ENCODE assay signal across 8 cellular contexts in the genomic region with DNA sequence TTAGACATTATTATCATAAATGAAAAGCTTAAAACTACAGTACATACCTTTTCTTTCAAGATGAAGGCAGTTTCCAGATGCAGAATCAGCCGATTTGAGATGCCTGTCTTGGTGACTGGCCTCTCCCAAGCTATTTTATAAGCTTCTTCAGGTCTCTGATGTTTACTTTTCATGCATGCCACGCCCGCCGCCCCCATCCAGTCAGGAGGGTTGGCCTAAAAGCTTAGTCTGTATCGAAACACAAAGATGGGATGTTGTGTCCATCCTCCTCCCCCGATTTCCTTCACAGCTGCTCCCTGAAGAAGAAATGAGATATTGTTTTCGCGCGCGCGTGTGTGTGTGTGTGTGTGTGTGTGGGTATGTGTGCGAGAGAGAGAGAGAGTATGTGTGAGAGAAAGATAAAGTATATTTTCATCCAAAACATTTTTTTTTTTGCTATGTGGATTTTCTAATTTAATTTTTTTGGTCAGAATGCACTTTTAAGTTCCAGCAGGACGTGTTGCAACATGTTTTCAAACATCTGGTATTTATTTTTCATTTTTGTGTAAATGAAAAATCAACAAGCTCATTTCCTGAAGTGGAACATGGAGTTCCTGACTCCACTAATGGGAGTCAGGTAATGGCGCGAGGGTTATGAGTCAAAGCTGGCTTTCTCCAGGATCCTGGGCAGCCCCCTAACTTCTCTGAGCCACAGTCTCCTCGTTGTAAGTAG. TPM values are rescaled to one million over a fixed set of nuclear protein-coding genes. Genes with fewer than 3 reads are reported as not detected.
DNase-seq lines count a peak whose midpoint lies in the region; ATAC-seq and TF ChIP-seq lines count a peak whose summit lies in the region.

Gene APOD, minus strand, starts transcription at position 110 of the 712 bp plus-strand sequence. CDS start 4,479 bp downstream, outside the sequence.

- H3K27me3 ChIP-seq in BLaER1 (no peaks in the 10 kb centered on the region), fibroblast of lung (ENCODE audit: control insufficient read depth, insufficient read depth, low read length) (peaks cover 2% of the 10 kb centered on the region), osteoblast (ENCODE audit: insufficient read depth, low read length) (no peaks in the 10 kb centered on the region)

- in situ Hi-C loops in GM13977 (cut with MboI; ENCODE audit: low pct_unique_long_range_greater_than_20kb, low sequenced_read_pairs, unreplicated experiment): no loop called here

- no peak within 1 kb of the TSS for H3K4me3 ChIP-seq in BLaER1
- peak within 1 kb of the TSS in 1 of 4 experiments; percentile 38 for H3K4me3 ChIP-seq in fibroblast of lung (replicated peaks in 1 of 4; ENCODE audit: control extremely low read depth in 1 of 4, insufficient read depth in 1 of 4, low read depth in 3 of 4, low read length in 4 of 4)
- peak within 1 kb of the TSS; percentile 12 for H3K4me3 ChIP-seq in osteoblast (ENCODE audit: insufficient read depth, low read length)

- H3K36me3 ChIP-seq in BLaER1 (no peaks in the 10 kb centered on the region), fibroblast of lung (ENCODE audit: control insufficient read depth, insufficient read depth, low read length) (no peaks in the 10 kb centered on the region), osteoblast (ENCODE audit: insufficient read depth, low read length) (no peaks in the 10 kb centered on the region)

- peak; percentile 61 for DNase-seq in NCI-H69 (lab: John Stamatoyannopoulos, UW)
- peak; percentile 5 to 43 for DNase-seq in fibroblast of lung (ENCODE audit: low read depth in 2 of 2)
- no peak for DNase-seq in osteoblast (ENCODE audit: insufficient read length, low spot score, missing footprints)
- DNase-seq in COR-L47 (lab: John Stamatoyannopoulos, UW): no peak
- DNase-seq in NCI-H1092 (lab: John Stamatoyannopoulos, UW): no peak
- DNase-seq in GM13977 (ENCODE audit: low spot score): no peak

- peak within 1 kb of the TSS; percentile 44 for H3K4me2 ChIP-seq in BLaER1
- peak within 1 kb of the TSS; percentile 69 for H3K4me2 ChIP-seq in fibroblast of lung (ENCODE audit: extremely low read depth, insufficient read depth, low read length)
- peak within 1 kb of the TSS; percentile 20 for H3K4me2 ChIP-seq in osteoblast (ENCODE audit: insufficient read depth, low read length)

- H3K9ac ChIP-seq in BLaER1 (no peak within 1 kb of the TSS), fibroblast of lung (ENCODE audit: insufficient read depth, low read length) (no peak within 1 kb of the TSS)

- TF ChIP-seq CTCF in fibroblast of lung (conservative IDR thresholded peaks at IDR 0.05 in 1 of 2, IDR thresholded peaks at IDR 0.05 in 1 of 2; ENCODE audit: low read depth in 1 of 2, low read length in 2 of 2): no peak
- no peak for TF ChIP-seq CTCF in osteoblast (IDR thresholded peaks at IDR 0.05; ENCODE audit: extremely low read depth, low read depth, low read length)
- TF ChIP-seq CTCF in GM13977 (IDR thresholded peaks at IDR 0.05; ENCODE audit: extremely low read depth, insufficient read depth, missing control alignments): no peak

- H4K20me1 ChIP-seq in BLaER1: no peaks in the 10 kb centered on the region
- no peaks in the 10 kb centered on the region for H4K20me1 ChIP-seq in fibroblast of lung (ENCODE audit: control insufficient read depth, extremely low read depth, insufficient read depth, low read length)
- H4K20me1 ChIP-seq in osteoblast (ENCODE audit: insufficient read depth, low read length): no peaks in the 10 kb centered on the region

- no peaks in the 10 kb centered on the region for H3K79me2 ChIP-seq in fibroblast of lung (ENCODE audit: control insufficient read depth, insufficient read depth, low read length)
- no peaks in the 10 kb centered on the region for H3K79me2 ChIP-seq in osteoblast (ENCODE audit: insufficient read depth, low read length)

- peaks cover 4% of the 10 kb centered on the region for H3K9me3 ChIP-seq in BLaER1
- H3K9me3 ChIP-seq in fibroblast of lung (ENCODE audit: control insufficient read depth, insufficient read depth, low read depth, low read length): no peaks in the 10 kb centered on the region
- H3K9me3 ChIP-seq in osteoblast (ENCODE audit: low read depth, low read length): no peaks in the 10 kb centered on the region

- H3K4me1 ChIP-seq in BLaER1: peaks cover 63% of the 10 kb centered on the region
- no peaks in the 10 kb centered on the region for H3K4me1 ChIP-seq in fibroblast of lung (ENCODE audit: control insufficient read depth, extremely low read depth, insufficient read depth, low read length)
- no peaks in the 10 kb centered on the region for H3K4me1 ChIP-seq in osteoblast (ENCODE audit: insufficient read depth, low read length)

- H3K27ac ChIP-seq in BLaER1 (no peak within 1 kb of the TSS), fibroblast of lung (ENCODE audit: insufficient read depth, low read length) (no peak within 1 kb of the TSS), osteoblast (ENCODE audit: low read depth, low read length) (no peak within 1 kb of the TSS)

- ATAC-seq in GM19324 (IDR thresholded peaks at IDR 0.05; ENCODE audit: low FRiP score, unreplicated experiment): no peak

- H2AFZ ChIP-seq in fibroblast of lung (ENCODE audit: low read length) (peak within 1 kb of the TSS; percentile 29), osteoblast (ENCODE audit: low read length) (peak within 1 kb of the TSS; percentile 51)

RNA-seq across cellular contexts. Expression of gene APOD, which starts in this region (rescaled TPM):
- total RNA-seq in fibroblast of lung (2.1 and 3.6 TPM in 2 replicates), osteoblast (0.88 and 1.4 TPM in 2 replicates)
- 1.9 and 3.3 TPM in 2 replicates for polyA plus RNA-seq in fibroblast of lung
- 0.85 and 1.3 TPM in 2 replicates for polyA plus RNA-seq in fibroblast of lung (2012)
- polyA minus RNA-seq in fibroblast of lung (ENCODE audit: low replicate concordance): not detected in 2 replicates

Comparison
In these comparisons a context has a peak if more than half of its experiments do, and no peak if none do; other contexts are left out.
1. DNase-seq: peak in NCI-H69 (single experiment) and fibroblast of lung (2 of 2); none in osteoblast (single experiment), COR-L47 (single experiment), NCI-H1092 (single experiment) and GM13977 (single experiment).
2. Peak in every context shown above with its lines, with median percentiles within 50 percentile points of each other: H3K4me2 ChIP-seq.